In the genomic region with DNA sequence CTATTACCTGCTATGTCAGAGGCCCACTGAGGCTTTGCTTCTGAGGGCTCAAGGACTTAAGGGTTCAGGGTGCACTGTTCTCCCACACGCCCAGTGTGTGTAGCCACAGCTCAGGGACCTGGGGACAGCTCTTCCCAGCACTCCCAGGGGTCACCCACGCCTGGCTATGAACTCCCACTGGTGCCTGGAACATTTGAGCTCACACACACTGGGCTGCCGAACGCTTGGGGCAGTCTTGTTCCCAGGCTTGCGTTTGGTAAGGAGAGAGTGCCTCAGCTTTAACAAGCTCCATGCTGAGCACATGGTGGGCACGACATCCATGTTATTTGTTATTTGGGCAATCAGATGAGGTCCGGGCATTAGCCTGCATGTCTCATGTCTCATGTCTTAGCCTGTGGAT, we compare ENCODE assay signal across 10 cellular contexts. TPM values are rescaled to one million over a fixed set of nuclear protein-coding genes. Genes with fewer than 3 reads are reported as not detected.
"Had no signal": no experiment of that assay in that cellular context is flagged by ENCODE, and none has a peak within 500 bp of the region (broad histone marks: within the 10 kb centered on the region; RNA-seq: fewer than 3 reads in every experiment).

No MANE protein-coding gene starts in this region.

- DNase-seq: H9, HCEC 1CT, HFFc6, KBM-7 had no signal

- H3K4me2 ChIP-seq: GM23338 had no signal

- ATAC-seq: GM23338 had no signal

- H2AFZ ChIP-seq: GM23338 had no signal

- H3K36me3 Mint-ChIP-seq: IgD-negative memory B cell had no signal

- FAIRE-seq: H1, H54, HTR-8/SVneo had no signal

- H3K4me3 Mint-ChIP-seq: GM23338, H9, HFFc6, IgD-negative memory B cell had no signal

- H3K4me3 ChIP-seq: GM23338 had no signal

- H3K27ac Mint-ChIP-seq: GM23338, H9, HFFc6 had no signal

- H3K9me3 Mint-ChIP-seq: GM23338, H9, HFFc6, IgD-negative memory B cell had no signal

RNA-seq across cellular contexts. Expression of gene STUM, which starts 37.6 kb away (rescaled TPM):
- total RNA-seq: HFFc6, HT-29 had no signal
- polyA plus RNA-seq: IgD-negative memory B cell had no signal
